Comparison of ENCODE assay signal across 9 cellular contexts in genomic region chr2:234427081-234428058, GRCh38.
DNase-seq lines count a peak whose midpoint lies in the region; ATAC-seq and TF ChIP-seq lines count a peak whose summit lies in the region.
"Had no signal": no experiment of that assay in that cellular context is flagged by ENCODE, and none has a peak within 500 bp of the region (broad histone marks: within the 10 kb centered on the region; RNA-seq: fewer than 3 reads in every experiment).

No MANE protein-coding gene starts in this region.

- DNase-seq in AG09309 (ENCODE audit: low read depth) (peak; percentile 32), HS-5 (ENCODE audit: low read depth) (peak; percentile 22), amniotic epithelial cell (ENCODE audit: low read depth) (peak; percentile 86), lower lobe of right lung (no peak), GM19238 (ENCODE audit: insufficient read length, low spot score) (no peak), NCI-H345 (lab: John Stamatoyannopoulos, UW) (no peak)
- DNase-seq: SHP77 had no signal

- H3K4me1 ChIP-seq in lower lobe of right lung = peaks cover 41% of the 10 kb centered on the region

- TF ChIP-seq CTCF in AG09309 (IDR thresholded peaks at IDR 0.05; ENCODE audit: control insufficient read depth, insufficient read depth, low read depth, low read length, missing control alignments) (no peak), lower lobe of right lung (IDR thresholded peaks at IDR 0.05) (no peak)

- H3K27me3 ChIP-seq in lower lobe of right lung (ENCODE audit: low read depth) = no peaks in the 10 kb centered on the region

- ATAC-seq in lower lobe of right lung = peak; percentile 69 to 79
- no peak for ATAC-seq in HG03354 (IDR thresholded peaks at IDR 0.05; ENCODE audit: poor library complexity, severe bottlenecking, unreplicated experiment)
- no peak for ATAC-seq in GM19397 (IDR thresholded peaks at IDR 0.05; ENCODE audit: unreplicated experiment)

- no peaks in the 10 kb centered on the region for H3K9me3 ChIP-seq in lower lobe of right lung

- intact Hi-C loops in lower lobe of right lung (cut with DNase I) = no loop called here

- H3K4me3 ChIP-seq in AG09309 (ENCODE audit: control insufficient read depth, low read depth, low read length) (no peak overlapping the region), lower lobe of right lung (no peak overlapping the region)

- peak overlapping the region; percentile 74 for H3K27ac ChIP-seq in lower lobe of right lung

- H3K36me3 ChIP-seq in lower lobe of right lung = no peaks in the 10 kb centered on the region

Comparison
In these comparisons a context has a peak if more than half of its experiments do, and no peak if none do; other contexts are left out.
1. DNase-seq: peak in AG09309 (single experiment), HS-5 (single experiment) and amniotic epithelial cell (single experiment); none in lower lobe of right lung (single experiment), GM19238 (single experiment) and NCI-H345 (single experiment).
2. ATAC-seq: peak in lower lobe of right lung (2 of 2); none in HG03354 (single experiment) and GM19397 (single experiment).